8 cellular contexts compared by ENCODE assay signal in genomic region chr17:79728169-79728907, GRCh38. TPM values are rescaled to one million over a fixed set of nuclear protein-coding genes. Genes with fewer than 3 reads are reported as not detected.
DNase-seq lines count a peak whose midpoint lies in the region; ATAC-seq lines count a peak whose summit lies in the region.

No MANE protein-coding gene starts in this region.

- DNase-seq in GM04504 (ENCODE audit: low read depth) (peak; percentile 77), LHCN-M2 (ENCODE audit: low read depth) (peak; percentile 87), SHP77 treated with DMSO at 0.1 percent for 48 hours (lab: John Stamatoyannopoulos, UW) (peak; percentile 88), foreskin melanocyte (peak; percentile 90), non-pigmented ciliary epithelial cell (ENCODE audit: low read depth) (peak; percentile 72), stromal cell of bone marrow (ENCODE audit: low read depth) (peak; percentile 79)
- DNase-seq in activated naive CD4-positive, alpha-beta T cell (lab: John Stamatoyannopoulos, UW) = peak in 3 of 4 experiments; percentile 25 to 63 (median 59)

- ATAC-seq in HG02759 (IDR thresholded peaks at IDR 0.05; ENCODE audit: unreplicated experiment) = no peak

RNA-seq across cellular contexts. Expression of gene ENPP7, which starts 2.4 kb away (rescaled TPM):
- total RNA-seq in LHCN-M2 (2014; rRNA removed) = not detected in 2 replicates
- polyA plus RNA-seq in LHCN-M2 (2012) = not detected

RNA-seq across cellular contexts. Expression of gene CBX2, which starts 49.6 kb away (rescaled TPM):
- 6.7 and 6.8 TPM in 2 replicates for total RNA-seq in LHCN-M2 (2014; rRNA removed)
- 4.6 TPM for polyA plus RNA-seq in LHCN-M2 (2012)
